22 cellular contexts compared by ENCODE assay signal in genomic region chr2:118914721-118915453, GRCh38. TPM values are rescaled to one million over a fixed set of nuclear protein-coding genes. Genes with fewer than 3 reads are reported as not detected.
A peak's percentile ranks its signal among the peaks of the same experiment; 100 is the strongest.
DNase-seq lines count a peak whose midpoint lies in the region; ATAC-seq and TF ChIP-seq lines count a peak whose summit lies in the region.
"Had no signal": no experiment of that assay in that cellular context is flagged by ENCODE, and none has a peak within 500 bp of the region (broad histone marks: within the 10 kb centered on the region; RNA-seq: fewer than 3 reads in every experiment).

No MANE protein-coding gene starts in this region.

- no peaks in the 10 kb centered on the region for H3K4me1 Mint-ChIP-seq in osteocyte (ENCODE audit: unreplicated experiment)
- H3K4me1 Mint-ChIP-seq: CD8-positive, alpha-beta memory T cell; IgD-negative memory B cell had no signal

- H3K27me3 ChIP-seq in BLaER1 treated with 17β-estradiol and CSF1 and Interleukin-3, amounts not matched to agents 10 nM and 100 nM: no peaks in the 10 kb centered on the region
- H3K27me3 ChIP-seq: BLaER1 had no signal

- no peaks in the 10 kb centered on the region for H3K36me3 Mint-ChIP-seq in osteocyte (ENCODE audit: unreplicated experiment)
- H3K36me3 Mint-ChIP-seq: CD8-positive, alpha-beta memory T cell; IgD-negative memory B cell had no signal

- H3K27ac ChIP-seq in BLaER1 treated with 17β-estradiol and CSF1 and Interleukin-3, amounts not matched to agents 10 nM and 100 nM: peak overlapping the region in 4 of 11 experiments; percentile 49 to 82 (median 71); a peak in 9 of 22 replicates
- peak overlapping the region; percentile 74 for H3K27ac ChIP-seq in epithelial cell of prostate
- H3K27ac ChIP-seq: BLaER1, GM23248 had no signal

- H3K4me3 ChIP-seq in BLaER1 treated with 17β-estradiol and CSF1 and Interleukin-3, amounts not matched to agents 10 nM and 100 nM: no peak overlapping the region
- H3K4me3 ChIP-seq: BLaER1, GM23248, HAP-1 had no signal

- H3K4me1 ChIP-seq in BLaER1 treated with 17β-estradiol and CSF1 and Interleukin-3, amounts not matched to agents 10 nM and 100 nM: peaks cover 0 to 86% (median 20%) of the 10 kb centered on the region in 10 experiments; a peak in 14 of 20 replicates
- H3K4me1 ChIP-seq: BLaER1, HAP-1 had no signal

- no peak for TF ChIP-seq CTCF in osteocyte (IDR thresholded peaks at IDR 0.05)

- H3K4me3 Mint-ChIP-seq in osteocyte (ENCODE audit: unreplicated experiment): no peak overlapping the region
- H3K4me3 Mint-ChIP-seq: CD8-positive, alpha-beta memory T cell; IgD-negative memory B cell had no signal

- ATAC-seq in GM21786 (IDR thresholded peaks at IDR 0.05; ENCODE audit: unreplicated experiment): no peak
- ATAC-seq: HepG2 had no signal

- H3K9ac ChIP-seq in BLaER1 treated with 17β-estradiol and CSF1 and Interleukin-3, amounts not matched to agents 10 nM and 100 nM: peak overlapping the region in 3 of 11 experiments; percentile 55 to 68 (median 56); a peak in 5 of 22 replicates
- H3K9ac ChIP-seq: BLaER1, GM23248 had no signal

- H3K36me3 ChIP-seq in BLaER1 treated with 17β-estradiol and CSF1 and Interleukin-3, amounts not matched to agents 10 nM and 100 nM: no peaks in the 10 kb centered on the region
- H3K36me3 ChIP-seq: BLaER1, HAP-1 had no signal

- H3K9me3 Mint-ChIP-seq in osteocyte (ENCODE audit: unreplicated experiment): no peaks in the 10 kb centered on the region
- H3K9me3 Mint-ChIP-seq: CD8-positive, alpha-beta memory T cell; IgD-negative memory B cell had no signal

- no peaks in the 10 kb centered on the region for H4K20me1 ChIP-seq in BLaER1 treated with 17β-estradiol and CSF1 and Interleukin-3, amounts not matched to agents 10 nM and 100 nM
- H4K20me1 ChIP-seq: BLaER1 had no signal

- H3K27me3 Mint-ChIP-seq in osteocyte (ENCODE audit: unreplicated experiment): no peaks in the 10 kb centered on the region

- H3K27ac Mint-ChIP-seq in osteocyte (ENCODE audit: unreplicated experiment): no peak overlapping the region
- H3K27ac Mint-ChIP-seq: CD8-positive, alpha-beta memory T cell; IgD-negative memory B cell had no signal

- DNase-seq in NCI-H526 treated with DMSO at 0.1 percent for 48 hours (lab: John Stamatoyannopoulos, UW): peak; percentile 33
- DNase-seq in epithelial cell of prostate (ENCODE audit: low read depth, low spot score): no peak
- DNase-seq in osteocyte (ENCODE audit: extremely low spot score, unreplicated experiment): peak; percentile 54
- DNase-seq in stimulated activated CD4-positive, alpha-beta T cell treated with anti-CD3 and anti-CD28 coated beads, Interleukin-1b, Interleukin-23, amount 100 ng/mL, for 48 hours: no peak
- DNase-seq in occipital lobe (lab: John Stamatoyannopoulos, UW): no peak
- no peak for DNase-seq in stimulated activated CD4-positive, alpha-beta T cell treated with anti-CD3 and anti-CD28 coated beads, Interleukin-2, amount 100 ng/mL, for 24 hours
- DNase-seq: 8988T, COR-L47, DMS153, DMS79, GF-D8, GM23248 had no signal

- peak overlapping the region in 6 of 11 experiments; percentile 66 to 84 (median 81); a peak in 11 of 22 replicates for H3K4me2 ChIP-seq in BLaER1 treated with 17β-estradiol and CSF1 and Interleukin-3, amounts not matched to agents 10 nM and 100 nM
- H3K4me2 ChIP-seq: BLaER1 had no signal

- peaks cover 0 to 18% (median 0%) of the 10 kb centered on the region in 11 experiments; a peak in 6 of 22 replicates for H3K9me3 ChIP-seq in BLaER1 treated with 17β-estradiol and CSF1 and Interleukin-3, amounts not matched to agents 10 nM and 100 nM (replicated peaks in 1 of 11)
- H3K9me3 ChIP-seq: BLaER1, HAP-1 had no signal

RNA-seq across cellular contexts. Expression of gene MARCO, which starts 27.1 kb away (rescaled TPM):
- total RNA-seq in osteocyte: not detected in 2 replicates
- total RNA-seq in occipital lobe: 0.31 TPM
- total RNA-seq: A673; CD8-positive, alpha-beta memory T cell; Daoy; GM23248; H4; HepG2 had no signal

Comparison
In these comparisons a context has a peak if more than half of its experiments do, and no peak if none do; other contexts are left out.
1. DNase-seq: peak in NCI-H526 treated with DMSO at 0.1 percent for 48 hours (single experiment) and osteocyte (single experiment); none in epithelial cell of prostate (single experiment), stimulated activated CD4-positive, alpha-beta T cell treated with anti-CD3 and anti-CD28 coated beads, Interleukin-1b, Interleukin-23, amount 100 ng/mL, for 48 hours (single experiment), occipital lobe (single experiment) and stimulated activated CD4-positive, alpha-beta T cell treated with anti-CD3 and anti-CD28 coated beads, Interleukin-2, amount 100 ng/mL, for 24 hours (0 of 2).